In the genomic region with DNA sequence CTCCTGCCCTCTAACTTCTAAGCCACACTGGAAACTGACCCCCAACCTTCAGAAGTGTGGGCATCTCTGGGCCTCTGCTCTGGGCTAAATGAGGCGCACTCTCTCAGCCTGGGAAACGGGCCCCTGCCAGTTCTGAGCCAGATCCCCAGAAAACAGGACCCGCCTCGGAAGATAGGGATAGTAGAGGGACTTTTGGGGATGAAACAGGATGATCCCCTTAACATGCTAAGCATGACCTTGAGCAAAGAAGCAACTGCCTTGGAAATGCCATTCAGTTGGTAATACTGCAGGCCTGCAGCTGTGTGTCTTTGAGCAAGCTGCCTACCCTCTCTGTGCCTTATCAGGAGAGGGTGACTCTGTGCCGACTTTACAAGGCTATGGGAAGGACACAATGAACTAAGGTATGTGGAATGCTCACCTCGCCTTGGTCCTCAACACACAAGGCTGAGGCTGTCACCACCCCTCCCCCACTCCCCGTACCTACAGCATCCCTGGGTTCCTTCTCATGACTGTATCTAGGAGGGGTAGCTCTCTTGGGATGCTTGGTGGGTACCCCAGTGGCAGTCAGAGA, we compare ENCODE assay signal across 10 cellular contexts. TPM values are rescaled to one million over a fixed set of nuclear protein-coding genes. Genes with fewer than 3 reads are reported as not detected.
DNase-seq lines count a peak whose midpoint lies in the region; ATAC-seq and TF ChIP-seq lines count a peak whose summit lies in the region.
"Had no signal": no experiment of that assay in that cellular context is flagged by ENCODE, and none has a peak within 500 bp of the region (broad histone marks: within the 10 kb centered on the region; RNA-seq: fewer than 3 reads in every experiment).

No MANE protein-coding gene starts in this region.

- DNase-seq in right atrium auricular region (ENCODE audit: low spot score) (no peak), left ventricle myocardium superior (no peak), endodermal cell (peak; percentile 95), vagina (ENCODE audit: extremely low spot score in 2 of 2) (no peak), foreskin melanocyte (no peak), KG1 (lab: John Stamatoyannopoulos, UW) (no peak), HEK293T (ENCODE audit: extremely low spot score) (no peak)
- DNase-seq: cerebellar nuclear complex, NCI-H1694 treated with DMSO at 0.1 percent for 48 hours had no signal

- H3K9me3 ChIP-seq in right atrium auricular region (no peaks in the 10 kb centered on the region), endodermal cell (ENCODE audit: control insufficient read depth, low read length) (no peaks in the 10 kb centered on the region), vagina (no peaks in the 10 kb centered on the region)

- no peak for TF ChIP-seq POLR2A in vagina (IDR thresholded peaks at IDR 0.05)

- peaks cover 26% of the 10 kb centered on the region for H3K4me1 Mint-ChIP-seq in endodermal cell
- H3K4me1 Mint-ChIP-seq in nephron: peaks cover 66% of the 10 kb centered on the region

- H3K27ac ChIP-seq in right atrium auricular region: peak overlapping the region; percentile 70 to 71
- H3K27ac ChIP-seq in endodermal cell (ENCODE audit: low read depth, low read length): peak overlapping the region; percentile 92
- peak overlapping the region; percentile 69 for H3K27ac ChIP-seq in vagina

- H3K9me3 Mint-ChIP-seq in endodermal cell (peaks cover 4% of the 10 kb centered on the region), nephron (no peaks in the 10 kb centered on the region)

- peaks cover 0 to 100% of the 10 kb centered on the region in 2 donors for H3K4me1 ChIP-seq in right atrium auricular region
- H3K4me1 ChIP-seq in endodermal cell (ENCODE audit: control insufficient read depth, insufficient read depth, low read length): peaks cover 16% of the 10 kb centered on the region
- peaks cover 94% of the 10 kb centered on the region for H3K4me1 ChIP-seq in vagina

- intact Hi-C loops in left ventricle myocardium superior (cut with micrococcal nuclease) (no loop called here), vagina (cut with DNase I) (loop anchor here (5.0 kb wide), 1 partner anchor 244 kb away; no protein-coding TSS in a partner anchor)

- H3K27me3 ChIP-seq in right atrium auricular region (no peaks in the 10 kb centered on the region), endodermal cell (ENCODE audit: control insufficient read depth, insufficient read depth, low read length, poor library complexity, severe bottlenecking) (no peaks in the 10 kb centered on the region), vagina (no peaks in the 10 kb centered on the region)

- ATAC-seq in left ventricle myocardium superior: no peak

- H3K9ac ChIP-seq in endodermal cell (ENCODE audit: extremely low read depth, low read length, poor library complexity, severe bottlenecking): peak overlapping the region; percentile 54

- POLR2A ChIA-PET in HEK293T (lab: Yijun Ruan, JAX): interaction anchor here (0.5 kb wide), 1 partner anchor 597 kb away, joined by 3 read pairs; no protein-coding TSS in a partner anchor

- WGBS in endodermal cell (ENCODE audit: insufficient coverage in 1 of 2, insufficient read length in 1 of 2), 2 experiments: 33 to 60% methylated on average over 4 to 7 of the region's 7 CpGs

- H3K4me3 Mint-ChIP-seq in endodermal cell (peak overlapping the region; percentile 19), nephron (peak overlapping the region in 2 of 3 experiments; percentile 10 to 57)

- H3K36me3 ChIP-seq in right atrium auricular region (no peaks in the 10 kb centered on the region), endodermal cell (ENCODE audit: control insufficient read depth, insufficient read depth, low read length) (peaks cover 5% of the 10 kb centered on the region), vagina (no peaks in the 10 kb centered on the region)

- H3K36me3 Mint-ChIP-seq in endodermal cell (ENCODE audit: low read depth): peaks cover 18% of the 10 kb centered on the region
- H3K36me3 Mint-ChIP-seq in nephron (ENCODE audit: low read depth): peaks cover 18% of the 10 kb centered on the region

- CTCF ChIA-PET in HEK293T (lab: Yijun Ruan, JAX): interaction anchor here (0.7 kb wide), 1 partner anchor 358 kb away, joined by 3 read pairs; no protein-coding TSS in a partner anchor

- no peak overlapping the region for H3K4me3 ChIP-seq in right atrium auricular region
- no peak overlapping the region for H3K4me3 ChIP-seq in endodermal cell (ENCODE audit: low read length)
- H3K4me3 ChIP-seq in vagina: peak overlapping the region in 1 of 2 donors; percentile 5

- TF ChIP-seq CTCF in right atrium auricular region (IDR thresholded peaks at IDR 0.05) (no peak), endodermal cell (conservative IDR thresholded peaks at IDR 0.05) (no peak), nephron (IDR thresholded peaks at IDR 0.05; ENCODE audit: unreplicated experiment in 3 of 3) (no peak), vagina (IDR thresholded peaks at IDR 0.05) (no peak)

- H3K27me3 Mint-ChIP-seq in endodermal cell (ENCODE audit: insufficient read depth) (no peaks in the 10 kb centered on the region), nephron (ENCODE audit: low read depth) (no peaks in the 10 kb centered on the region)

- H3K27ac Mint-ChIP-seq in endodermal cell (peak overlapping the region; percentile 95), nephron (peak overlapping the region; percentile 33 to 93 (median 64))

TF ChIP-seq in HEK293T, 16 proteins besides CTCF, POLR2A, EP300 and RAD21:
- TF ChIP-seq HDGF (IDR thresholded peaks at IDR 0.05; ENCODE audit: borderline replicate concordance): no peak

RNA-seq across cellular contexts. Expression of a gene that starts 54.0 kb away (rescaled TPM):
- total RNA-seq in right atrium auricular region: 100 to 1,000 TPM in 1 of 2 donors, 10 to 100 TPM in 1; 62.9 to 104 TPM
- 142 TPM for total RNA-seq in left ventricle myocardium superior
- 100 to 1,000 TPM; 185 to 207 TPM for total RNA-seq in endodermal cell
- polyA plus RNA-seq in endodermal cell (2013, experiment 1 of 2): 112 TPM
- polyA plus RNA-seq in endodermal cell (2013, experiment 2 of 2): 110 TPM
- 120 TPM for total RNA-seq in vagina
